Comparison of ENCODE assay signal across 8 cellular contexts in genomic region chr12:52903285-52903854, GRCh38. TPM values are rescaled to one million over a fixed set of nuclear protein-coding genes. Genes with fewer than 3 reads are reported as not detected.
DNase-seq lines count a peak whose midpoint lies in the region; ATAC-seq, FAIRE-seq and TF ChIP-seq lines count a peak whose summit lies in the region.

No MANE protein-coding gene starts in this region.

- peaks cover 65% of the 10 kb centered on the region for H3K79me2 ChIP-seq in hepatocyte

- ATAC-seq in SK-N-SH treated with all-trans-retinoic acid at 6 μM for 48 hours (peak; percentile 84), HG03039 (IDR thresholded peaks at IDR 0.05; ENCODE audit: unreplicated experiment) (no peak)

- in situ Hi-C loops in astrocyte of the cerebellum (cut with HindIII; ENCODE audit: low sequenced_read_pairs), result no loop called here

- H3K27ac ChIP-seq in hepatocyte (peak overlapping the region; percentile 95), rectal smooth muscle tissue (ENCODE audit: low read depth, low read length) (peak overlapping the region; percentile 74)

- peak overlapping the region; percentile 30 for H3K4me3 ChIP-seq in astrocyte of the cerebellum (ENCODE audit: low read depth, low read length)
- peak overlapping the region; percentile 28 for H3K4me3 ChIP-seq in hepatocyte
- peak overlapping the region; percentile 74 for H3K4me3 ChIP-seq in rectal smooth muscle tissue (ENCODE audit: low read length)

- H4K20me1 ChIP-seq in hepatocyte (ENCODE audit: insufficient read depth, poor library complexity, severe bottlenecking), result peaks cover 55% of the 10 kb centered on the region

- H2AFZ ChIP-seq in hepatocyte, result no peak overlapping the region

- DNase-seq in Daoy (ENCODE audit: low read depth) (peak; percentile 88), HTR-8/SVneo (ENCODE audit: insufficient read length, low spot score) (peak; percentile 91), astrocyte of the cerebellum (ENCODE audit: low read depth) (peak; percentile 31), hepatocyte (ENCODE audit: low spot score) (peak; percentile 87), NCI-H1694 (lab: John Stamatoyannopoulos, UW) (no peak)

- peak overlapping the region; percentile 57 for H3K9ac ChIP-seq in rectal smooth muscle tissue (ENCODE audit: low read length)

- no peak for TF ChIP-seq CTCF in astrocyte of the cerebellum (IDR thresholded peaks at IDR 0.05; ENCODE audit: low read depth, low read length, missing control alignments)
- TF ChIP-seq CTCF in hepatocyte (IDR thresholded peaks at IDR 0.05; ENCODE audit: poor library complexity), result no peak

- FAIRE-seq in HTR-8/SVneo (lab: Jason Lieb, UNC), result no peak

- H3K27me3 ChIP-seq in hepatocyte (no peaks in the 10 kb centered on the region), rectal smooth muscle tissue (ENCODE audit: control insufficient read depth, insufficient read depth, low read length) (no peaks in the 10 kb centered on the region)

- H3K9me2 ChIP-seq in hepatocyte (replicated peaks; ENCODE audit: insufficient read depth), result no peaks in the 10 kb centered on the region

- no peaks in the 10 kb centered on the region for H3K9me3 ChIP-seq in hepatocyte (ENCODE audit: low read depth)

- WGBS in hepatocyte (ENCODE audit: low lambda C conversion rate, missing lambda C conversion rate), result 4% methylated on average over 26 of the region's 34 CpGs

- peak overlapping the region; percentile 74 for H3K4me2 ChIP-seq in hepatocyte

- peaks cover 5% of the 10 kb centered on the region for H3K36me3 ChIP-seq in hepatocyte (replicated peaks; ENCODE audit: insufficient read depth, low read depth)
- H3K36me3 ChIP-seq in rectal smooth muscle tissue (ENCODE audit: control insufficient read depth, insufficient read depth, low read length), result peaks cover 8% of the 10 kb centered on the region

- H3K4me1 ChIP-seq in hepatocyte (ENCODE audit: insufficient read depth) (peaks cover 53% of the 10 kb centered on the region), rectal smooth muscle tissue (ENCODE audit: control insufficient read depth, insufficient read depth, low read length) (no peaks in the 10 kb centered on the region)

TF ChIP-seq in SK-N-SH treated with all-trans-retinoic acid at 6 μM for 48 hours, 23 proteins besides CTCF, POLR2A, EP300 and RAD21:
- TF ChIP-seq ZNF70 (CRISPR knock-in tag; IDR thresholded peaks at IDR 0.05), result no peak
- TF ChIP-seq ZFP3 (CRISPR knock-in tag; IDR thresholded peaks at IDR 0.05), result no peak
- no peak for TF ChIP-seq ZC3H10 (CRISPR knock-in tag; IDR thresholded peaks at IDR 0.05)
- no peak for TF ChIP-seq TSHZ2 (CRISPR knock-in tag; IDR thresholded peaks at IDR 0.05)
- no peak for TF ChIP-seq ZNF565 (CRISPR knock-in tag; conservative IDR thresholded peaks at IDR 0.05; ENCODE audit: low read depth)
- TF ChIP-seq CSRNP3 (CRISPR knock-in tag; IDR thresholded peaks at IDR 0.05), result no peak
- TF ChIP-seq PATZ1 (CRISPR knock-in tag; IDR thresholded peaks at IDR 0.05; ENCODE audit: borderline replicate concordance), result no peak
- TF ChIP-seq ESRRG (CRISPR knock-in tag; IDR thresholded peaks at IDR 0.05), result no peak
- TF ChIP-seq OSR1 (CRISPR knock-in tag; IDR thresholded peaks at IDR 0.05), result no peak
- TF ChIP-seq CREB5 (CRISPR knock-in tag; IDR thresholded peaks at IDR 0.05; ENCODE audit: low read depth), result no peak
- no peak for TF ChIP-seq TCF4 (CRISPR knock-in tag; IDR thresholded peaks at IDR 0.05; ENCODE audit: borderline replicate concordance)
- TF ChIP-seq PPARA (CRISPR knock-in tag; IDR thresholded peaks at IDR 0.05; ENCODE audit: borderline replicate concordance), result no peak
- TF ChIP-seq ISL1 (CRISPR knock-in tag; IDR thresholded peaks at IDR 0.05), result no peak
- TF ChIP-seq TOX (CRISPR knock-in tag; IDR thresholded peaks at IDR 0.05; ENCODE audit: borderline replicate concordance), result no peak
- TF ChIP-seq ZFP30 (CRISPR knock-in tag; IDR thresholded peaks at IDR 0.05), result no peak
- no peak for TF ChIP-seq BACH2 (CRISPR knock-in tag; IDR thresholded peaks at IDR 0.05; ENCODE audit: borderline replicate concordance)
- no peak for TF ChIP-seq GLIS3 (CRISPR knock-in tag; IDR thresholded peaks at IDR 0.05)
- TF ChIP-seq CSDC2 (CRISPR knock-in tag; IDR thresholded peaks at IDR 0.05), result no peak
- TF ChIP-seq RARB (CRISPR knock-in tag; IDR thresholded peaks at IDR 0.05), result no peak

RNA-seq across cellular contexts. Expression of gene KRT8, which starts 1.5 kb away (rescaled TPM):
- 107 and 111 TPM in 2 replicates for total RNA-seq in Daoy (2014; rRNA removed; shearing (Covaris generic))
- total RNA-seq in hepatocyte, result 1,376 and 1,381 TPM in 2 replicates
- 2,058 and 2,283 TPM in 2 replicates for polyA plus RNA-seq in hepatocyte

RNA-seq across cellular contexts. Expression of gene KRT18, which starts 45.5 kb away (rescaled TPM):
- 1,090 and 1,158 TPM in 2 replicates for total RNA-seq in Daoy (2014; rRNA removed; shearing (Covaris generic))
- 676 and 753 TPM in 2 replicates for total RNA-seq in hepatocyte
- 1,621 and 1,849 TPM in 2 replicates for polyA plus RNA-seq in hepatocyte

RNA-seq across cellular contexts. Expression of gene KRT78, which starts 54.6 kb away (rescaled TPM):
- total RNA-seq in Daoy (2014; rRNA removed; shearing (Covaris generic)), result 1.2 TPM in 1 of 2 replicates, not detected in the other
- total RNA-seq in hepatocyte, result 0.08 TPM in 1 of 2 replicates, not detected in the other
- polyA plus RNA-seq in hepatocyte, result not detected in 2 replicates

Comparison
In these comparisons a context has a peak if more than half of its experiments do, and no peak if none do; other contexts are left out.
1. RNA of gene KRT8, which starts 1.5 kb away (total RNA-seq): 1,376 to 1,381 TPM in hepatocyte; 107 to 111 TPM in Daoy; every median in the first group is over 10 times any median in the second.
2. Peak in every context shown above with its lines, with median percentiles within 50 percentile points of each other: H3K4me3 ChIP-seq.